ENCODE assay signal across 20 cellular contexts in genomic region chr12:51538149-51538548, GRCh38. TPM values are rescaled to one million over a fixed set of nuclear protein-coding genes. Genes with fewer than 3 reads are reported as not detected.
A peak's percentile ranks its signal among the peaks of the same experiment; 100 is the strongest.
DNase-seq lines count a peak whose midpoint lies in the region; ATAC-seq and TF ChIP-seq lines count a peak whose summit lies in the region.
"Had no signal": no experiment of that assay in that cellular context is flagged by ENCODE, and none has a peak within 500 bp of the region (broad histone marks: within the 10 kb centered on the region; RNA-seq: fewer than 3 reads in every experiment).

No MANE protein-coding gene starts in this region.

- H3K4me1 Mint-ChIP-seq in activated naive CD8-positive, alpha-beta T cell treated with anti-CD3 and anti-CD28 coated beads for 36 hours: no peaks in the 10 kb centered on the region
- H3K4me1 Mint-ChIP-seq in activated naive CD8-positive, alpha-beta T cell treated with anti-CD3 and anti-CD28 coated beads, Interleukin-2, amount 50 U/mL, for 24 hours: no peaks in the 10 kb centered on the region
- H3K4me1 Mint-ChIP-seq: B cell had no signal

- H3K23ac ChIP-seq in IMR-90 (ENCODE audit: low read depth, low read length) (no peak overlapping the region), neuronal stem cell (ENCODE audit: low read depth, low read length, poor library complexity) (no peak overlapping the region)

- H3K36me3 ChIP-seq in IMR-90 (ENCODE audit: control insufficient read depth, insufficient read depth, low read length): no peaks in the 10 kb centered on the region
- H3K36me3 ChIP-seq in neuronal stem cell (replicated peaks in 1 of 2; ENCODE audit: control insufficient read depth in 2 of 2, insufficient read depth in 2 of 2, low read length in 2 of 2): no peaks in the 10 kb centered on the region
- H3K36me3 ChIP-seq: BLaER1 treated with 17β-estradiol and CSF1 and Interleukin-3, amounts not matched to agents 10 nM and 100 nM had no signal

- H3K27me3 ChIP-seq in IMR-90 (ENCODE audit: control insufficient read depth, insufficient read depth, low read length): peaks cover 5% of the 10 kb centered on the region
- H3K27me3 ChIP-seq in neuronal stem cell (ENCODE audit: control insufficient read depth in 3 of 3, insufficient read depth in 3 of 3, low read depth in 1 of 3, low read length in 3 of 3): peaks cover 0 to 8% (median 0%) of the 10 kb centered on the region in 3 experiments
- H3K27me3 ChIP-seq: BLaER1 treated with 17β-estradiol and CSF1 and Interleukin-3, amounts not matched to agents 10 nM and 100 nM had no signal

- H3K27ac ChIP-seq in IMR-90 (ENCODE audit: insufficient read depth, low read length): no peak overlapping the region
- no peak overlapping the region for H3K27ac ChIP-seq in neuronal stem cell (replicated peaks; ENCODE audit: low read length)
- H3K27ac ChIP-seq: 22Rv1; A549; BLaER1 treated with 17β-estradiol and CSF1 and Interleukin-3, amounts not matched to agents 10 nM and 100 nM; C4-2B had no signal

- no peak overlapping the region for H3K4ac ChIP-seq in IMR-90 (ENCODE audit: low read depth, low read length)
- H3K4ac ChIP-seq in neuronal stem cell (ENCODE audit: low read length): no peak overlapping the region

- no peak overlapping the region for H2BK120ac ChIP-seq in IMR-90 (ENCODE audit: low read depth, low read length)
- peak overlapping the region; percentile 11 for H2BK120ac ChIP-seq in neuronal stem cell (ENCODE audit: low read depth, low read length)

- no peak for DNase-seq in activated naive CD8-positive, alpha-beta T cell treated with anti-CD3 and anti-CD28 coated beads for 36 hours
- no peak for DNase-seq in activated naive CD8-positive, alpha-beta T cell treated with anti-CD3 and anti-CD28 coated beads, Interleukin-2, amount 50 U/mL, for 24 hours
- no peak for DNase-seq in IMR-90
- peak; percentile 35 for DNase-seq in islet precursor cell
- DNase-seq in neuronal stem cell (ENCODE audit: low spot score): no peak
- no peak for DNase-seq in activated naive CD4-positive, alpha-beta T cell treated with Interleukin-2 at 50 U/mL for 16 hours
- no peak for DNase-seq in activated T-cell treated with anti-CD3 and anti-CD28 coated beads for 4 hours
- DNase-seq: AML-193; Caco-2; Calu3; CD4-positive, alpha-beta T cell; CD8-positive, alpha-beta T cell; DMS79 treated with DMSO at 0.1 percent for 48 hours; GF-D8 had no signal

- no peak overlapping the region for H3K56ac ChIP-seq in IMR-90 (ENCODE audit: extremely low read depth, insufficient read depth, low read length)

- no peak overlapping the region for H2AK9ac ChIP-seq in IMR-90 (replicated peaks; ENCODE audit: low read depth, low read length, poor library complexity)

- peaks cover 3% of the 10 kb centered on the region; the same call in 1 of the 2 replicates for H3K9me1 ChIP-seq in IMR-90 (ENCODE audit: insufficient read depth, low read length)

- H3K4me3 ChIP-seq in IMR-90 (ENCODE audit: insufficient read depth, low read depth, low read length) (no peak overlapping the region), neuronal stem cell (ENCODE audit: low read length in 2 of 2) (no peak overlapping the region)
- H3K4me3 ChIP-seq: A549; BLaER1 treated with 17β-estradiol and CSF1 and Interleukin-3, amounts not matched to agents 10 nM and 100 nM had no signal

- H3K4me1 ChIP-seq in IMR-90 (ENCODE audit: control insufficient read depth, insufficient read depth, low read length) (no peaks in the 10 kb centered on the region; the same call in 1 of the 2 replicates), neuronal stem cell (ENCODE audit: control insufficient read depth in 2 of 2, insufficient read depth in 1 of 2, low read depth in 1 of 2, low read length in 2 of 2) (peaks cover 3 to 8% of the 10 kb centered on the region in 2 donors)
- H3K4me1 ChIP-seq: BLaER1 treated with 17β-estradiol and CSF1 and Interleukin-3, amounts not matched to agents 10 nM and 100 nM; Caco-2 had no signal

- no peak for TF ChIP-seq CTCF in IMR-90 (conservative IDR thresholded peaks at IDR 0.05; ENCODE audit: low read depth, low read length)

- H3K18ac ChIP-seq in IMR-90 (ENCODE audit: low read depth, low read length) (no peak overlapping the region), neuronal stem cell (ENCODE audit: low read length) (no peak overlapping the region)

- no peak for TF ChIP-seq RAD21 in IMR-90 (IDR thresholded peaks at IDR 0.05; ENCODE audit: low read length)

- H3K79me1 ChIP-seq in IMR-90 (ENCODE audit: low read depth in 1 of 2, low read length in 2 of 2) (no peaks in the 10 kb centered on the region), neuronal stem cell (ENCODE audit: low read depth, low read length) (no peaks in the 10 kb centered on the region)

- H2BK20ac ChIP-seq in IMR-90 (ENCODE audit: low read depth, low read length): no peak overlapping the region

- H2BK12ac ChIP-seq in neuronal stem cell (ENCODE audit: low read length): no peak overlapping the region

- BruUV-seq in IMR-90 (replicated peaks; lab: Mats Ljungman, UMichigan): no TSS peak

- H2BK5ac ChIP-seq in IMR-90 (ENCODE audit: low read depth, low read length, poor library complexity, severe bottlenecking): no peak overlapping the region
- no peak overlapping the region for H2BK5ac ChIP-seq in neuronal stem cell (ENCODE audit: low read length)

- no peak for TF ChIP-seq POLR2A in IMR-90 (IDR thresholded peaks at IDR 0.05; ENCODE audit: low read depth, low read length)

- no peaks in the 10 kb centered on the region for H3K36me3 Mint-ChIP-seq in activated naive CD8-positive, alpha-beta T cell treated with anti-CD3 and anti-CD28 coated beads for 36 hours
- H3K36me3 Mint-ChIP-seq in activated naive CD8-positive, alpha-beta T cell treated with anti-CD3 and anti-CD28 coated beads, Interleukin-2, amount 50 U/mL, for 24 hours (ENCODE audit: low read depth): no peaks in the 10 kb centered on the region
- H3K36me3 Mint-ChIP-seq: CD8-positive, alpha-beta T cell had no signal

- no peak overlapping the region for H2BK15ac ChIP-seq in IMR-90 (ENCODE audit: low read depth, low read length)
- no peak overlapping the region for H2BK15ac ChIP-seq in neuronal stem cell (ENCODE audit: low read length)

- H3K9me3 Mint-ChIP-seq in activated naive CD8-positive, alpha-beta T cell treated with anti-CD3 and anti-CD28 coated beads for 36 hours: no peaks in the 10 kb centered on the region
- no peaks in the 10 kb centered on the region for H3K9me3 Mint-ChIP-seq in activated naive CD8-positive, alpha-beta T cell treated with anti-CD3 and anti-CD28 coated beads, Interleukin-2, amount 50 U/mL, for 24 hours
- H3K9me3 Mint-ChIP-seq: CD4-positive, alpha-beta T cell; CD8-positive, alpha-beta T cell had no signal

- no peak for ATAC-seq in activated naive CD8-positive, alpha-beta T cell treated with anti-CD3 and anti-CD28 coated beads, Interleukin-2, amount 50 U/mL, for 24 hours
- ATAC-seq in IMR-90 (ENCODE audit: low read depth) (no peak), HG03342 (IDR thresholded peaks at IDR 0.05; ENCODE audit: unreplicated experiment) (no peak)
- ATAC-seq: CD8-positive, alpha-beta T cell had no signal

- POLR2A ChIA-PET in IMR-90 (lab: Charles Lee; ENCODE audit: unreplicated experiment): no interaction called here

- in situ Hi-C loops in IMR-90 (cut with MboI; ENCODE audit: low sequenced_read_pairs): loop anchor here (10.0 kb wide), 1 partner anchor 267 kb away; no protein-coding TSS in a partner anchor

- H3K4me3 Mint-ChIP-seq in activated naive CD8-positive, alpha-beta T cell treated with anti-CD3 and anti-CD28 coated beads for 36 hours: no peak overlapping the region
- no peak overlapping the region for H3K4me3 Mint-ChIP-seq in activated naive CD8-positive, alpha-beta T cell treated with anti-CD3 and anti-CD28 coated beads, Interleukin-2, amount 50 U/mL, for 24 hours
- H3K4me3 Mint-ChIP-seq: B cell; CD4-positive, alpha-beta T cell; CD8-positive, alpha-beta T cell had no signal

- H2AK5ac ChIP-seq in IMR-90 (ENCODE audit: low read depth, low read length) (no peak overlapping the region), neuronal stem cell (ENCODE audit: low read depth, low read length) (no peak overlapping the region)

- no CpG with 5 or more reads among the region's 8 CpGs for WGBS in IMR-90 (ENCODE audit: extremely low coverage in 2 of 2, insufficient read length in 1 of 2), 2 experiments
- no CpG with 5 or more reads among the region's 8 CpGs for WGBS in neuronal stem cell (ENCODE audit: extremely low coverage in 2 of 2, insufficient read length in 2 of 2, insufficient replicate concordance in 1 of 2), 2 donors

- H4K5ac ChIP-seq in IMR-90 (ENCODE audit: low read depth, low read length): no peak overlapping the region

- dilution Hi-C loops in IMR-90 (cut with HindIII; ENCODE audit: low sequenced_read_pairs, unreplicated experiment): no loop called here

- H4K91ac ChIP-seq in IMR-90 (ENCODE audit: insufficient read depth, low read depth, low read length) (no peak overlapping the region), neuronal stem cell (ENCODE audit: low read depth, low read length, poor library complexity) (no peak overlapping the region)

- intact Hi-C loops in IMR-90 (cut with micrococcal nuclease): no loop called here

- no peak overlapping the region for H3K9ac ChIP-seq in IMR-90 (ENCODE audit: low read depth, low read length)
- no peak overlapping the region for H3K9ac ChIP-seq in neuronal stem cell (ENCODE audit: low read depth, low read length, poor library complexity)
- H3K9ac ChIP-seq: BLaER1 treated with 17β-estradiol and CSF1 and Interleukin-3, amounts not matched to agents 10 nM and 100 nM had no signal

- CTCF ChIA-PET in IMR-90 (lab: Yijun Ruan, JAX): no interaction called here

- H4K8ac ChIP-seq in IMR-90 (ENCODE audit: low read depth in 2 of 2, low read length in 2 of 2): no peak overlapping the region
- no peak overlapping the region for H4K8ac ChIP-seq in neuronal stem cell (ENCODE audit: low read depth, low read length)

- no peaks in the 10 kb centered on the region for H4K20me1 ChIP-seq in IMR-90 (ENCODE audit: insufficient read depth, low read length)
- H4K20me1 ChIP-seq: BLaER1 treated with 17β-estradiol and CSF1 and Interleukin-3, amounts not matched to agents 10 nM and 100 nM had no signal

- H3K27ac Mint-ChIP-seq in activated naive CD8-positive, alpha-beta T cell treated with anti-CD3 and anti-CD28 coated beads for 36 hours: peak overlapping the region; percentile 8
- no peak overlapping the region for H3K27ac Mint-ChIP-seq in activated naive CD8-positive, alpha-beta T cell treated with anti-CD3 and anti-CD28 coated beads, Interleukin-2, amount 50 U/mL, for 24 hours
- H3K27ac Mint-ChIP-seq: B cell; CD4-positive, alpha-beta T cell; CD8-positive, alpha-beta T cell had no signal

- H3K27me3 Mint-ChIP-seq in activated naive CD8-positive, alpha-beta T cell treated with anti-CD3 and anti-CD28 coated beads for 36 hours: peaks cover 4% of the 10 kb centered on the region
- no peaks in the 10 kb centered on the region for H3K27me3 Mint-ChIP-seq in activated naive CD8-positive, alpha-beta T cell treated with anti-CD3 and anti-CD28 coated beads, Interleukin-2, amount 50 U/mL, for 24 hours

- H3K14ac ChIP-seq in IMR-90 (replicated peaks; ENCODE audit: low read depth, low read length) (no peak overlapping the region), neuronal stem cell (ENCODE audit: low read length) (no peak overlapping the region)

- H2AFZ ChIP-seq in IMR-90 (replicated peaks; ENCODE audit: low read length, poor library complexity) (peak overlapping the region; percentile 36), neuronal stem cell (ENCODE audit: low read length) (no peak overlapping the region)

- H3K4me2 ChIP-seq in IMR-90 (ENCODE audit: low read depth, low read length) (no peak overlapping the region), neuronal stem cell (ENCODE audit: insufficient read depth, low read length, poor library complexity, severe bottlenecking) (no peak overlapping the region)
- H3K4me2 ChIP-seq: A549; BLaER1 treated with 17β-estradiol and CSF1 and Interleukin-3, amounts not matched to agents 10 nM and 100 nM had no signal

- no peaks in the 10 kb centered on the region for H3K9me3 ChIP-seq in IMR-90 (ENCODE audit: control insufficient read depth, insufficient read depth, low read length)
- no peaks in the 10 kb centered on the region for H3K9me3 ChIP-seq in neuronal stem cell (replicated peaks in 1 of 2; ENCODE audit: control insufficient read depth in 2 of 2, insufficient read depth in 1 of 2, low read depth in 1 of 2, low read length in 2 of 2)
- H3K9me3 ChIP-seq: A549; BLaER1 treated with 17β-estradiol and CSF1 and Interleukin-3, amounts not matched to agents 10 nM and 100 nM; Caco-2 had no signal

RNA-seq across cellular contexts. Expression of gene SCN8A, which starts 52.9 kb away (rescaled TPM):
- total RNA-seq in activated naive CD8-positive, alpha-beta T cell treated with anti-CD3 and anti-CD28 coated beads for 36 hours: under 1 TPM; 0.86 to 0.93 TPM
- total RNA-seq in IMR-90 (2012; rRNA removed): 14.7 and 19.7 TPM in 2 replicates
- polyA plus RNA-seq in IMR-90 (2012; rRNA removed): 6.1 and 6.9 TPM in 2 replicates
- 2.1 and 2.6 TPM in 2 replicates for polyA plus RNA-seq in IMR-90 (2012; cell fraction: cytosol; rRNA removed)
- polyA plus RNA-seq in IMR-90 (2012; cell fraction: nucleus; rRNA removed; ENCODE audit: low replicate concordance): 16.1 and 41.1 TPM in 2 replicates
- 1.8 TPM for polyA plus RNA-seq in neuronal stem cell (2013, experiment 1 of 2)
- 1.9 TPM for polyA plus RNA-seq in neuronal stem cell (2013, experiment 2 of 2)
